ENCODE assay signal across 8 cellular contexts in the genomic region with DNA sequence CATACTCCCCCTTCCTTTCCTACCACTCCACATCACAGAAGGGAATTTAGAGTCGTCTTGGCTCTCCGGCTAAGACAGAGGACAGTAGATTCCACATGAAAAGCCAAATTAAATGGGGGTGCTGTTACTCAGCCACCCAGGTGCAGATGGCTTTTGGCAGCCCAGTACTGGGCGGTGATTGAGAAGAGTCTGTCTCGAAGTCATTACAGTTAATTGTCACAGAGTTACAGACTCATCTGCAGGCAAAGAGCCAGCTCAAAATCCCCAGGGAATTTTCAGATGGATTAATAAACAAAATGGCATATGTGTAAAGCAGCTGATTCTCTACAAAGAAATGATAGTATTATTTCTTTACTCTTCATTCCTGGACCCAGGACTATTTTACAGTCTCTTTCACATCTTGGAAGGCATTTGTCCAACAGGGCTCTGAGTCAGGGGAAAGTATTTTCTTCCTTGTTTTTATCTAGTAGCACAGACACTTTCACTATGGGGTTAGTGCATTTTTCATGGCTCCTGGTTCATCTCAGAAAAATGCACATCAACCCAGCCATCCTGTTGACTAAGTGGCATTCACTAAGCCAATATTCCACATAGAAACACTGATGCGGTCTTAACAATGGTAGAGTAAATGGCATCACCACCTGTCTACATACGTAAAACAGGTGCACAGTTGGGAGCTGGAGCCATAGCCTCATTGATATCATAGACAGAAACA.
DNase-seq lines count a peak whose midpoint lies in the region; ATAC-seq and TF ChIP-seq lines count a peak whose summit lies in the region.

No MANE protein-coding gene starts in this region.

- H2BK20ac ChIP-seq in IMR-90 (ENCODE audit: low read depth, low read length), result peak overlapping the region; percentile 92

- no peaks in the 10 kb centered on the region for H3K79me1 ChIP-seq in IMR-90 (ENCODE audit: low read depth in 1 of 2, low read length in 2 of 2)

- TF ChIP-seq CTCF in IMR-90 (conservative IDR thresholded peaks at IDR 0.05; ENCODE audit: low read depth, low read length), result no peak
- no peak for TF ChIP-seq CTCF in SK-N-SH (IDR thresholded peaks at IDR 0.05)
- no peak for TF ChIP-seq CTCF in left lung (IDR thresholded peaks at IDR 0.05)

- CTCF ChIA-PET in IMR-90 (lab: Yijun Ruan, JAX) (no interaction called here), SK-N-SH (lab: Yijun Ruan, JAX) (interaction anchor here (1.1 to 1.3 kb wide), 2 partner anchors 8 to 19 kb away, joined by 3 read pairs; no protein-coding TSS in a partner anchor)

- POLR2A ChIA-PET in IMR-90 (lab: Charles Lee; ENCODE audit: unreplicated experiment), result no interaction called here
- POLR2A ChIA-PET in SK-N-SH (lab: Yijun Ruan, JAX), result no interaction called here

- peak overlapping the region; percentile 75 for H3K4ac ChIP-seq in IMR-90 (ENCODE audit: low read depth, low read length)

- WGBS in IMR-90 (ENCODE audit: extremely low coverage in 2 of 2, insufficient read length in 1 of 2), 2 experiments, result no CpG with 5 or more reads among the region's 6 CpGs
- WGBS in SK-N-SH (ENCODE audit: low lambda C conversion rate), result 28% methylated on average over 6 of the region's 6 CpGs

- peak overlapping the region; percentile 88 for H2BK5ac ChIP-seq in IMR-90 (ENCODE audit: low read depth, low read length, poor library complexity, severe bottlenecking)

- peak overlapping the region; percentile 13; the same call in 1 of the 2 replicates for H4K5ac ChIP-seq in IMR-90 (ENCODE audit: low read depth, low read length)

- peaks cover 18% of the 10 kb centered on the region for H3F3A ChIP-seq in SK-N-SH (replicated peaks; ENCODE audit: insufficient read depth)

- no peak overlapping the region for H3K56ac ChIP-seq in IMR-90 (ENCODE audit: extremely low read depth, insufficient read depth, low read length)

- H3K4me3 ChIP-seq in IMR-90 (ENCODE audit: insufficient read depth, low read depth, low read length) (no peak overlapping the region), SK-N-SH (ENCODE audit: low read depth in 2 of 2, low read length in 1 of 2) (peak overlapping the region; percentile 1 to 7; a peak in 2 of 4 replicates), left lung (no peak overlapping the region)

- H3K23ac ChIP-seq in IMR-90 (ENCODE audit: low read depth, low read length), result no peak overlapping the region

- H4K91ac ChIP-seq in IMR-90 (ENCODE audit: insufficient read depth, low read depth, low read length), result peak overlapping the region; percentile 26

- in situ Hi-C loops in IMR-90 (cut with MboI; ENCODE audit: low sequenced_read_pairs), result no loop called here

- BruUV-seq in IMR-90 (replicated peaks; lab: Mats Ljungman, UMichigan), result no TSS peak

- H2AFZ ChIP-seq in IMR-90 (replicated peaks; ENCODE audit: low read length, poor library complexity) (no peak overlapping the region), SK-N-SH (ENCODE audit: low read depth) (0 out of 2 replicates have a peak overlapping the region, but pooled peaks have one; percentile 11)

- TF ChIP-seq POLR2A in IMR-90 (IDR thresholded peaks at IDR 0.05; ENCODE audit: low read depth, low read length), result no peak

- H2AK5ac ChIP-seq in IMR-90 (ENCODE audit: low read depth, low read length), result peak overlapping the region; percentile 79

- H3K27ac ChIP-seq in IMR-90 (ENCODE audit: insufficient read depth, low read length), result peak overlapping the region; percentile 13
- H3K27ac ChIP-seq in SK-N-SH (ENCODE audit: low read depth in 2 of 2, low read length in 1 of 2), result peak overlapping the region; percentile 73 to 94
- no peak overlapping the region for H3K27ac ChIP-seq in left lung

- no peak overlapping the region for H2AK9ac ChIP-seq in IMR-90 (replicated peaks; ENCODE audit: low read depth, low read length, poor library complexity)

- ATAC-seq in IMR-90 (ENCODE audit: low read depth) (peak; percentile 78), HG03439 (IDR thresholded peaks at IDR 0.05; ENCODE audit: unreplicated experiment) (no peak), left lung (no peak), GM18858 (IDR thresholded peaks at IDR 0.05; ENCODE audit: unreplicated experiment) (no peak)

- H3K36me3 ChIP-seq in IMR-90 (ENCODE audit: control insufficient read depth, insufficient read depth, low read length) (no peaks in the 10 kb centered on the region), SK-N-SH (replicated peaks in 1 of 2; ENCODE audit: control insufficient read depth in 1 of 2, insufficient read depth in 2 of 2, low read length in 1 of 2) (no peaks in the 10 kb centered on the region), left lung (no peaks in the 10 kb centered on the region)

- peak overlapping the region; percentile 57; the same call in 1 of the 2 replicates for H3K14ac ChIP-seq in IMR-90 (replicated peaks; ENCODE audit: low read depth, low read length)

- peak overlapping the region; percentile 14 for H3K18ac ChIP-seq in IMR-90 (ENCODE audit: low read depth, low read length)

- H3K4me2 ChIP-seq in IMR-90 (ENCODE audit: low read depth, low read length) (peak overlapping the region; percentile 53; the same call in 1 of the 2 replicates), SK-N-SH (peak overlapping the region; percentile 71)

- H3K4me1 ChIP-seq in IMR-90 (ENCODE audit: control insufficient read depth, insufficient read depth, low read length) (peaks cover 27% of the 10 kb centered on the region), SK-N-SH (ENCODE audit: control insufficient read depth in 1 of 2, insufficient read depth in 2 of 2, low read depth in 1 of 2, low read length in 1 of 2) (peaks cover 39 to 47% of the 10 kb centered on the region in 2 experiments), left lung (peaks cover 0 to 15% of the 10 kb centered on the region in 2 donors)

- no peaks in the 10 kb centered on the region for H3K9me2 ChIP-seq in SK-N-SH

- dilution Hi-C loops in IMR-90 (cut with HindIII; ENCODE audit: low sequenced_read_pairs, unreplicated experiment), result no loop called here

- H3K9me1 ChIP-seq in IMR-90 (ENCODE audit: insufficient read depth, low read length), result peaks cover 14% of the 10 kb centered on the region

- intact Hi-C loops in IMR-90 (cut with micrococcal nuclease) (loop anchor here (5.0 kb wide), 1 partner anchor 88 kb away; the partner anchor contains the start of gene C1orf21), left lung (cut with DNase I) (no loop called here)

- peak overlapping the region; percentile 18 to 52; a peak in 3 of 4 replicates for H4K8ac ChIP-seq in IMR-90 (ENCODE audit: low read depth in 2 of 2, low read length in 2 of 2)

- H3K9me3 ChIP-seq in IMR-90 (ENCODE audit: control insufficient read depth, insufficient read depth, low read length) (no peaks in the 10 kb centered on the region), SK-N-SH (no peaks in the 10 kb centered on the region), left lung (peaks cover 0 to 13% of the 10 kb centered on the region in 2 donors)

- H4K20me1 ChIP-seq in IMR-90 (ENCODE audit: insufficient read depth, low read length) (peaks cover 5% of the 10 kb centered on the region; the same call in 1 of the 2 replicates), SK-N-SH (ENCODE audit: insufficient read depth) (no peaks in the 10 kb centered on the region)

- peak overlapping the region; percentile 78 for H2BK120ac ChIP-seq in IMR-90 (ENCODE audit: low read depth, low read length)

- H3K9ac ChIP-seq in IMR-90 (ENCODE audit: low read depth, low read length) (no peak overlapping the region), SK-N-SH (peak overlapping the region; percentile 35)

- H3K79me2 ChIP-seq in SK-N-SH (ENCODE audit: insufficient read depth), result no peaks in the 10 kb centered on the region

- TF ChIP-seq RAD21 in IMR-90 (IDR thresholded peaks at IDR 0.05; ENCODE audit: low read length) (no peak), SK-N-SH (IDR thresholded peaks at IDR 0.05; ENCODE audit: low read length) (no peak; the same call in 1 of the 2 replicates)

- no peaks in the 10 kb centered on the region for H3K27me3 ChIP-seq in IMR-90 (ENCODE audit: control insufficient read depth, insufficient read depth, low read length)
- H3K27me3 ChIP-seq in SK-N-SH (ENCODE audit: insufficient read depth), result no peaks in the 10 kb centered on the region
- no peaks in the 10 kb centered on the region for H3K27me3 ChIP-seq in left lung

- TF ChIP-seq EP300 in SK-N-SH (IDR thresholded peaks at IDR 0.05; ENCODE audit: borderline replicate concordance in 1 of 2, low read depth in 1 of 2, low read length in 1 of 2), result peak in 1 of 2 experiments; percentile 76; a peak in 2 of 4 replicates

- DNase-seq in AG08396 (ENCODE audit: low spot score), result peak; percentile 53
- peak; percentile 95 for DNase-seq in IMR-90
- DNase-seq in SK-N-SH, result peak; percentile 16
- DNase-seq in glomerular visceral epithelial cell (ENCODE audit: extremely low spot score), result peak; percentile 19
- no peak for DNase-seq in left lung
- DNase-seq in SW480 (ENCODE audit: low spot score), result no peak

- peak overlapping the region; percentile 17; the same call in 2 of the 3 replicates for H2BK15ac ChIP-seq in IMR-90 (ENCODE audit: low read depth, low read length)

TF ChIP-seq in IMR-90, 13 proteins besides CTCF, POLR2A, EP300 and RAD21:
- TF ChIP-seq BHLHE40 (IDR thresholded peaks at IDR 0.05; ENCODE audit: low read depth, low read length), result no peak
- TF ChIP-seq MAFK (IDR thresholded peaks at IDR 0.05; ENCODE audit: low read depth, low read length), result peak; percentile 25; the same call in 1 of the 2 replicates
- TF ChIP-seq RCOR1 (IDR thresholded peaks at IDR 0.05; ENCODE audit: insufficient replicate concordance, low read length), result peak; percentile 89
- no peak for TF ChIP-seq NFE2L2 (IDR thresholded peaks at IDR 0.05; ENCODE audit: low read depth, low read length)

TF ChIP-seq in SK-N-SH, 30 proteins besides CTCF, POLR2A, EP300 and RAD21 (continues in another document):
- TF ChIP-seq ZBTB33 (IDR thresholded peaks at IDR 0.05; ENCODE audit: borderline replicate concordance, low read depth) (0 out of 2 replicates have a peak, but pooled peaks have one; percentile 41), YY1 (IDR thresholded peaks at IDR 0.05; ENCODE audit: low read depth) (0 out of 2 replicates have a peak, but pooled peaks have one; percentile 28), JUND (IDR thresholded peaks at IDR 0.05) (peak; percentile 88)

Comparison
In these comparisons a context has a peak if more than half of its experiments do, and no peak if none do; other contexts are left out.
1. DNase-seq: peak in AG08396 (single experiment), IMR-90 (single experiment), SK-N-SH (single experiment) and glomerular visceral epithelial cell (single experiment); none in left lung (0 of 2) and SW480 (single experiment).
2. H3K27ac ChIP-seq: peak in IMR-90 (single experiment) and SK-N-SH (2 of 2); none in left lung (0 of 2).
3. H3K4me3 ChIP-seq: peak in SK-N-SH (2 of 2); none in IMR-90 (single experiment) and left lung (0 of 2).